21 cellular contexts compared by ENCODE assay signal in the genomic region with DNA sequence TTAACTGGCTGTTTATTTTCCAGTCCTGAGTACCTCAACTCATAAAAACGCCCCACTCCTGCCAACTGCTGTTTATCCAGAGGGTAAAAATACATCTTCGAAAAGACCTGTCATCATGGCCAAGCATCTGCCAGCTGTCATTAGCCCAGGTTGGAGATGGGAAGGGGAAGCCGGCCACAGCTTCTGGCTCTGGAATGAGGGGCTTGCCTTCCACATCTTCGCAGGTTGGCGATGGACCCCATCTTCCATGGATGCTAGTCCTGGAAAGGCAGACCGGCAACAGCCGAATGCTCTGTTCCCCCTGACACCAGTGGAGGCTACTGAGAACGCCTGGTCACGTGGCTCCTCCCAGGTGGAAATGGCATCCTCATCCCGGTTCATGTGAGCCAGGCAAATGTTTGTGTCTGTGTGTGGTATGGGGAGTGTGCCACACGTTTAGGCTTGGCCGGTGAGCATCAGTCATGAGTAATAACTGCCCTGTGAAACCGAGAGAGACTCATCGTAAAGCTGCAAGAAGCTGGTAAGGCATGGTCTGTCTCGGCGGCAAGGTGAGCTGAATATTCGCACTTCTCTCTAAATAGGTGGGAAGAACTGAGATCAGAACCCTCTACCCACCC. TPM values are rescaled to one million over a fixed set of nuclear protein-coding genes. Genes with fewer than 3 reads are reported as not detected.
"Had no signal": no experiment of that assay in that cellular context is flagged by ENCODE, and none has a peak within 500 bp of the region (broad histone marks: within the 10 kb centered on the region; RNA-seq: fewer than 3 reads in every experiment).

No MANE protein-coding gene starts in this region.

- H3K27ac ChIP-seq: coronary artery, hepatocyte, prostate gland, sigmoid colon, upper lobe of left lung had no signal

- H2AFZ ChIP-seq: hepatocyte had no signal

- H3K27ac Mint-ChIP-seq: activated naive CD4-positive, alpha-beta T cell treated with anti-CD3 and anti-CD28 coated beads, Interleukin-2, amount 10 ng/mL, durations not matched to agents 7 days and 5 days; activated T-helper 1 cell treated with anti-CD3 and anti-CD28 coated beads, Interleukin-12 subunit alpha, Interleukin-12 subunit beta, Interleukin-2, Interleukin-4 antibody, amounts not matched to agents 30 ng/mL and 10 ng/mL and 1 ng/mL, durations not matched to agents 14 hours and 24 hours and 36 hours; natural killer cell; T-helper 1 cell treated with Interleukin-12 subunit alpha and Interleukin-12 subunit beta and Interleukin-4 antibody, amounts not matched to agents 30 μg/mL and 1 μg/mL, for 36 hours; WTC11 had no signal

- H3K4me1 Mint-ChIP-seq: WTC11 had no signal

- H3K36me3 ChIP-seq: prostate gland, sigmoid colon, upper lobe of left lung had no signal

- H3K36me3 Mint-ChIP-seq: activated naive CD4-positive, alpha-beta T cell treated with anti-CD3 and anti-CD28 coated beads, Interleukin-2, amount 10 ng/mL, durations not matched to agents 7 days and 5 days; natural killer cell had no signal

- H3K4me3 Mint-ChIP-seq: activated naive CD4-positive, alpha-beta T cell treated with anti-CD3 and anti-CD28 coated beads, Interleukin-2, amount 10 ng/mL, durations not matched to agents 7 days and 5 days; activated T-helper 1 cell treated with anti-CD3 and anti-CD28 coated beads, Interleukin-12 subunit alpha, Interleukin-12 subunit beta, Interleukin-2, Interleukin-4 antibody, amounts not matched to agents 30 ng/mL and 10 ng/mL and 1 ng/mL, durations not matched to agents 14 hours and 24 hours and 36 hours; natural killer cell; T-helper 1 cell treated with Interleukin-12 subunit alpha and Interleukin-12 subunit beta and Interleukin-4 antibody, amounts not matched to agents 30 μg/mL and 1 μg/mL, for 36 hours; WTC11 had no signal

- H3K4me1 ChIP-seq: prostate gland, sigmoid colon, upper lobe of left lung had no signal

- H3K4me3 ChIP-seq: coronary artery, hepatocyte, lung, mucosa of descending colon, prostate gland, sigmoid colon, upper lobe of left lung had no signal

- DNase-seq: activated CD4-positive, alpha-beta T cell treated with anti-CD3 and anti-CD28 coated beads for 48 hours; activated naive CD4-positive, alpha-beta T cell treated with anti-CD3 and anti-CD28 coated beads, Interleukin-2, amount 10 ng/mL, durations not matched to agents 7 days and 5 days; caudate nucleus; effector CD4-positive, alpha-beta T cell; kidney glomerular epithelial cell; mucosa of descending colon; natural killer cell; nucleus accumbens; sigmoid colon; stimulated activated CD4-positive, alpha-beta T cell treated with anti-CD3 and anti-CD28 coated beads, Interleukin-12 subunit alpha, Interleukin-12 subunit beta, amount 100 ng/mL, for 4 hours; stimulated activated naive CD4-positive, alpha-beta T cell treated with Interleukin-2 at 50 U/mL for 16 hours had no signal

- ATAC-seq: mucosa of descending colon, natural killer cell, WTC11 had no signal

- H3K9me3 ChIP-seq: prostate gland, sigmoid colon had no signal

- H3K4me2 ChIP-seq: hepatocyte had no signal

- H3K27me3 ChIP-seq: upper lobe of left lung had no signal

RNA-seq across cellular contexts. Expression of a gene that starts 0.4 kb away (rescaled TPM):
- total RNA-seq: activated T-helper 1 cell treated with anti-CD3 and anti-CD28 coated beads, Interleukin-12 subunit alpha, Interleukin-12 subunit beta, Interleukin-2, Interleukin-4 antibody, amounts not matched to agents 30 ng/mL and 10 ng/mL and 1 ng/mL, durations not matched to agents 14 hours and 24 hours and 36 hours; epithelial cell of proximal tubule; hepatocyte; lung; mucosa of descending colon; natural killer cell; prostate gland; sigmoid colon; upper lobe of left lung; WTC11 had no signal
- polyA plus RNA-seq: adipose tissue, lung, sigmoid colon had no signal

RNA-seq across cellular contexts. Expression of a gene that starts 6.8 kb away (rescaled TPM):
- total RNA-seq: activated T-helper 1 cell treated with anti-CD3 and anti-CD28 coated beads, Interleukin-12 subunit alpha, Interleukin-12 subunit beta, Interleukin-2, Interleukin-4 antibody, amounts not matched to agents 30 ng/mL and 10 ng/mL and 1 ng/mL, durations not matched to agents 14 hours and 24 hours and 36 hours; epithelial cell of proximal tubule; hepatocyte; lung; mucosa of descending colon; prostate gland; sigmoid colon; upper lobe of left lung; WTC11 had no signal
- polyA plus RNA-seq: adipose tissue, hepatocyte, lung, sigmoid colon had no signal

RNA-seq across cellular contexts. Expression of a gene that starts 13.3 kb away (rescaled TPM):
- total RNA-seq: activated T-helper 1 cell treated with anti-CD3 and anti-CD28 coated beads, Interleukin-12 subunit alpha, Interleukin-12 subunit beta, Interleukin-2, Interleukin-4 antibody, amounts not matched to agents 30 ng/mL and 10 ng/mL and 1 ng/mL, durations not matched to agents 14 hours and 24 hours and 36 hours; epithelial cell of proximal tubule; hepatocyte; lung; mucosa of descending colon; natural killer cell; prostate gland; sigmoid colon; upper lobe of left lung; WTC11 had no signal
- polyA plus RNA-seq: adipose tissue, hepatocyte, lung, sigmoid colon had no signal

RNA-seq across cellular contexts. Expression of a gene that starts 34.7 kb away (rescaled TPM):
- total RNA-seq: activated T-helper 1 cell treated with anti-CD3 and anti-CD28 coated beads, Interleukin-12 subunit alpha, Interleukin-12 subunit beta, Interleukin-2, Interleukin-4 antibody, amounts not matched to agents 30 ng/mL and 10 ng/mL and 1 ng/mL, durations not matched to agents 14 hours and 24 hours and 36 hours; epithelial cell of proximal tubule; hepatocyte; lung; mucosa of descending colon; natural killer cell; prostate gland; sigmoid colon; upper lobe of left lung; WTC11 had no signal
- polyA plus RNA-seq: adipose tissue, hepatocyte, lung, sigmoid colon had no signal

RNA-seq across cellular contexts. Expression of a gene that starts 40.4 kb away (rescaled TPM):
- total RNA-seq: activated T-helper 1 cell treated with anti-CD3 and anti-CD28 coated beads, Interleukin-12 subunit alpha, Interleukin-12 subunit beta, Interleukin-2, Interleukin-4 antibody, amounts not matched to agents 30 ng/mL and 10 ng/mL and 1 ng/mL, durations not matched to agents 14 hours and 24 hours and 36 hours; epithelial cell of proximal tubule; hepatocyte; lung; mucosa of descending colon; natural killer cell; prostate gland; sigmoid colon; upper lobe of left lung; WTC11 had no signal
- polyA plus RNA-seq: adipose tissue, hepatocyte, lung, sigmoid colon had no signal
